Comparison of ENCODE assay signal across 19 cellular contexts in the genomic region with DNA sequence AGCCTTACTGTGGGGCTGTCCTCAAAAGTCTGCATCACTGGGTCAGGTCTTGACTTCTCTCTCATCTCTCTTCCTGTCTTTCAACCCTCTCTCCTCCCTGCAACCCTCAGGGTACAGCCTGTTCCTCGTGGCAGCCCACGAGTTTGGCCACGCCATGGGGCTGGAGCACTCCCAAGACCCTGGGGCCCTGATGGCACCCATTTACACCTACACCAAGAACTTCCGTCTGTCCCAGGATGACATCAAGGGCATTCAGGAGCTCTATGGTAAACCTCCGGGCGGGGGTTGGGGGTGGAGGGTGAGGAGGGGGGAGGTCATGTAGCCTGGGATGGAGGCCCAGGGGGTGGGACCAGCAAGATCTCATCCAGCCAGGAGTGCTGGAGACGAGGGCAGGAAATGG. TPM values are rescaled to one million over a fixed set of nuclear protein-coding genes. Genes with fewer than 3 reads are reported as not detected.
"Had no signal": no experiment of that assay in that cellular context is flagged by ENCODE, and none has a peak within 500 bp of the region (broad histone marks: within the 10 kb centered on the region; RNA-seq: fewer than 3 reads in every experiment).

No MANE protein-coding gene starts in this region.

- H3K36me3 ChIP-seq: pancreas, thyroid gland, WERI-Rb-1 had no signal

- H3K27ac ChIP-seq: pancreas, thyroid gland, WERI-Rb-1 had no signal

- H3K4me1 ChIP-seq: pancreas had no signal

- ATAC-seq: esophagus mucosa; mucosa of descending colon; naive thymus-derived CD4-positive, alpha-beta T cell; pancreas; stimulated activated naive B cell treated with anti-CD40 and anti-IgM and Interleukin-4, amounts not matched to agents 10 μg/mL and 1 μg/mL and 100 μg/mL, for 72 hours had no signal

- H3K4me3 ChIP-seq: mucosa of descending colon, pancreas, sigmoid colon, thyroid gland had no signal

- H3K9me3 ChIP-seq: mucosa of descending colon, pancreas, sigmoid colon, thyroid gland had no signal

- DNase-seq: activated CD4-positive, alpha-beta memory T cell treated with anti-CD3 and anti-CD28 coated beads, Interleukin-2, amount 10 ng/mL, durations not matched to agents 7 days and 5 days; activated CD4-positive, alpha-beta T cell treated with anti-CD3 and anti-CD28 coated beads for 4 hours; activated naive CD4-positive, alpha-beta T cell treated with Interleukin-2 at 50 U/mL for 16 hours; activated naive CD8-positive, alpha-beta T cell treated with anti-CD3 and anti-CD28 coated beads, Interleukin-2, amount 10 ng/mL, durations not matched to agents 7 days and 5 days; activated T-cell treated with anti-CD3 and anti-CD28 coated beads, Interleukin-2, amount 50 U/mL, for 24 hours; amygdala; central memory CD4-positive, alpha-beta T cell; mammary epithelial cell; mucosa of descending colon; naive thymus-derived CD4-positive, alpha-beta T cell; pancreas; sigmoid colon; stimulated activated CD4-positive, alpha-beta T cell treated with anti-CD3 and anti-CD28 coated beads, Interleukin-4, amount 100 ng/mL, for 4 hours; stimulated activated naive B cell treated with anti-CD40 and anti-IgM and Interleukin-4, amounts not matched to agents 10 μg/mL and 1 μg/mL and 100 μg/mL, for 72 hours; SW 1271; T-helper 2 cell; thyroid gland; WERI-Rb-1 had no signal

- H3K27me3 ChIP-seq: pancreas, sigmoid colon, thyroid gland had no signal

RNA-seq across cellular contexts. Expression of gene MMP2, which starts 12.7 kb away (rescaled TPM):
- polyA plus RNA-seq: naive thymus-derived CD4-positive, alpha-beta T cell had no signal
